8 cellular contexts compared by ENCODE assay signal in the genomic region with DNA sequence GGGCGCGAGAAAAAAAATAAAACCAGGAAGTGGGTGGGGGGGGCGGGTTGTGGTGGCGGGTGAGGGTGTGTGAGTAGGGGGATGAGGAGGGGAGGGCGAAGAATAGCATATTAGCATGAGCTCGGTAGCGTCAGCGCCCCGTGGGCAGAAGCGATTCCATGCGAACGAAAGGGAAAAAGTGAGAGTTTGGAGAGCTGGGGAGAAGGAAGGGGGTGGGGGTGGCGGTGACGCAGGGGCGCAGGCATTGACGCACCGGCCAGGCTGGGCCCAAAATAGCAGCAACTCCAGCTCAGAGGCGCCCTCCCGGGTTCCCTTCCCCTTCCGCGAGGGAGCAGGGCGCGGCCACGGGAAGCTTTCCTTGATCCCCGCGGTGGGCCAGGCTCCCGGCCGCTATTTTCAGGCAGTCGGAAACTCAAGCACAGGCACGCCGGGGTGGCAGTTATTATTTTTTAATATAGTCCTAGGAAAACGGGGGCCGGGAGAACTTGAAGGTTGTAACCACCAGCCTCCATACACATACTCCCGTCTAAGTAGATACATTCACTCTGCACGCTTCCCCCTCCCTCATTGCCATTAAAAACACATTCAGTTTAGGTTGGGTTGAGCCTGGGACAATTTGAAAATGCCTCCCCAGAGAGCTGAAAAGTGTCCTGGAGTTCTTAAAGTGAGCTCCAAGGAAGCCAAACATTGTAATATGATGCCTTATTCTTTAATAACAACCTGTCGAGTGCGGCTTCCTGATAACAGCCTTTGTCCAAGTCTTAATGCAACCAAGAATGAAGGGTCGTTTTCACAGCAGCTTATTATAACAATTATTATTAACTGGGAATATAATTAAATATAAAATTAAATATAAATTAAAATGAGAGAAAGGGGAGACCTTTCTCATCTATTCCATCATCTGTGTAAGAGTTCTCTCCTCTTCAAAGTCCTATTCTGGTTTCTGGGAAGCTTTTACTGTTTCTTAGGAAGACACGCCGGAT. TPM values are rescaled to one million over a fixed set of nuclear protein-coding genes. Genes with fewer than 3 reads are reported as not detected.
DNase-seq lines count a peak whose midpoint lies in the region; ATAC-seq and TF ChIP-seq lines count a peak whose summit lies in the region.

No MANE protein-coding gene starts in this region.

- no peak for TF ChIP-seq CTCF in NB4 (IDR thresholded peaks at IDR 0.05; ENCODE audit: low read depth, low read length)
- TF ChIP-seq CTCF in ascending aorta (IDR thresholded peaks at IDR 0.05), result no peak
- peak in 1 of 3 experiments; percentile 20 for TF ChIP-seq CTCF in vagina (IDR thresholded peaks at IDR 0.05)

- no peak for TF ChIP-seq POLR2A in NB4 (IDR thresholded peaks at IDR 0.05; ENCODE audit: extremely low read depth, insufficient read length)
- peak in 1 of 2 donors; percentile 75 for TF ChIP-seq POLR2A in vagina (IDR thresholded peaks at IDR 0.05)

- H3K9ac ChIP-seq in rectal smooth muscle tissue (ENCODE audit: low read length), result peak overlapping the region; percentile 60

- DNase-seq in DMS79 treated with DMSO at 0.1 percent for 48 hours (lab: John Stamatoyannopoulos, UW), result peak; percentile 90
- peak; percentile 83 to 89 for DNase-seq in HAP-1 (ENCODE audit: low spot score in 2 of 2)
- DNase-seq in NB4 (ENCODE audit: low read depth), result no peak
- peak; percentile 42 to 91 (median 79) for DNase-seq in T-helper 2 cell
- peak; percentile 82 to 97 for DNase-seq in ascending aorta (ENCODE audit: low spot score in 2 of 2)
- DNase-seq in right cardiac atrium, result peak; percentile 97
- peak in 1 of 2 donors; percentile 96 for DNase-seq in vagina (ENCODE audit: extremely low spot score in 2 of 2)

- under 1% methylated on average over 40 of the region's 40 CpGs for WGBS in right cardiac atrium

- H3K4me1 ChIP-seq in HAP-1, result peaks cover 49% of the 10 kb centered on the region
- peaks cover 0 to 10% of the 10 kb centered on the region in 2 donors for H3K4me1 ChIP-seq in ascending aorta
- H3K4me1 ChIP-seq in right cardiac atrium (ENCODE audit: control insufficient read depth, insufficient read depth, low read length), result no peaks in the 10 kb centered on the region
- H3K4me1 ChIP-seq in rectal smooth muscle tissue (ENCODE audit: control insufficient read depth, insufficient read depth, low read length), result peaks cover 4% of the 10 kb centered on the region
- peaks cover 12% of the 10 kb centered on the region for H3K4me1 ChIP-seq in vagina

- intact Hi-C loops in ascending aorta (cut with DNase I), result loop anchor here (1.0 to 10.0 kb wide), 5 partner anchors 8 to 920 kb away; a partner anchor contains a TSS
- intact Hi-C loops in right cardiac atrium (cut with DNase I), result loop anchor here in 3 of 4 donors (2.0 to 10.0 kb wide), 4 partner anchors 66 to 250 kb away; a partner anchor contains a TSS
- intact Hi-C loops in vagina (cut with DNase I), result loop anchor here (1.0 to 5.0 kb wide), 2 partner anchors 8 to 368 kb away; no protein-coding TSS in a partner anchor

- H3K36me3 ChIP-seq in HAP-1 (replicated peaks), result no peaks in the 10 kb centered on the region
- H3K36me3 ChIP-seq in ascending aorta, result no peaks in the 10 kb centered on the region
- no peaks in the 10 kb centered on the region for H3K36me3 ChIP-seq in rectal smooth muscle tissue (ENCODE audit: control insufficient read depth, insufficient read depth, low read length)
- H3K36me3 ChIP-seq in vagina, result no peaks in the 10 kb centered on the region

- no peaks in the 10 kb centered on the region for H3K27me3 ChIP-seq in HAP-1 (ENCODE audit: low read depth)
- no peaks in the 10 kb centered on the region for H3K27me3 ChIP-seq in ascending aorta
- H3K27me3 ChIP-seq in right cardiac atrium (ENCODE audit: control insufficient read depth, insufficient read depth), result no peaks in the 10 kb centered on the region
- no peaks in the 10 kb centered on the region for H3K27me3 ChIP-seq in rectal smooth muscle tissue (ENCODE audit: control insufficient read depth, insufficient read depth, low read length)
- no peaks in the 10 kb centered on the region for H3K27me3 ChIP-seq in vagina

- peak overlapping the region; percentile 81 for H3K4me3 ChIP-seq in HAP-1
- peak overlapping the region; percentile 59 for H3K4me3 ChIP-seq in NB4 (ENCODE audit: low read depth, low read length)
- peak overlapping the region; percentile 61 to 84 for H3K4me3 ChIP-seq in ascending aorta
- H3K4me3 ChIP-seq in right cardiac atrium (ENCODE audit: low read length), result peak overlapping the region; percentile 85
- peak overlapping the region; percentile 97 for H3K4me3 ChIP-seq in rectal smooth muscle tissue (ENCODE audit: low read length)
- peak overlapping the region; percentile 89 for H3K4me3 ChIP-seq in vagina

- peak overlapping the region; percentile 98 to 99 for H3K27ac ChIP-seq in ascending aorta
- peak overlapping the region; percentile 99 for H3K27ac ChIP-seq in right cardiac atrium (ENCODE audit: low read length)
- H3K27ac ChIP-seq in rectal smooth muscle tissue (ENCODE audit: low read depth, low read length), result peak overlapping the region; percentile 95
- H3K27ac ChIP-seq in vagina, result peak overlapping the region; percentile 100

- no peaks in the 10 kb centered on the region for H3K9me3 ChIP-seq in HAP-1
- H3K9me3 ChIP-seq in ascending aorta, result no peaks in the 10 kb centered on the region
- H3K9me3 ChIP-seq in right cardiac atrium (ENCODE audit: control insufficient read depth, low read length), result no peaks in the 10 kb centered on the region
- no peaks in the 10 kb centered on the region for H3K9me3 ChIP-seq in vagina

- ATAC-seq in right cardiac atrium, result peak; percentile 92 to 95

- in situ Hi-C loops in HAP-1 (cut with MboI; ENCODE audit: low sequenced_read_pairs), result loop anchor here (5.0 to 25.0 kb wide), 3 partner anchors 63 to 553 kb away; no protein-coding TSS in a partner anchor

RNA-seq across cellular contexts. Expression of a gene that starts 2.3 kb away (rescaled TPM):
- total RNA-seq in ascending aorta (8.7 TPM), right cardiac atrium (10 to 100 TPM in 1 of 4 donors, 1 to 10 TPM in 3; 3.2 to 14.5 (median 6.1) TPM), vagina (17.2 TPM)
- polyA plus RNA-seq in right cardiac atrium, result 22.7 TPM
